8 cellular contexts compared by ENCODE assay signal in genomic region chr19:57487477-57488298, GRCh38. TPM values are rescaled to one million over a fixed set of nuclear protein-coding genes. Genes with fewer than 3 reads are reported as not detected.
DNase-seq lines count a peak whose midpoint lies in the region; ATAC-seq, FAIRE-seq and TF ChIP-seq lines count a peak whose summit lies in the region.
"Not testable (repeated sequence)": the region's sequence is repeated elsewhere in the genome, so short reads cannot be mapped to it uniquely, and the experiment has no call there.

TSS of gene ZNF419 (plus strand) at chr19:57487750. CDS start at chr19:57487951, 201 bp downstream.

- H3K9me3 ChIP-seq in DOHH2 (ENCODE audit: control insufficient read depth, insufficient read depth, low read length): peaks cover 43% of the 10 kb centered on the region
- peaks cover 32% of the 10 kb centered on the region for H3K9me3 ChIP-seq in Karpas-422 (ENCODE audit: low read length)

- H3K27me3 Mint-ChIP-seq in activated T-helper 1 cell treated with anti-CD3 and anti-CD28 coated beads, Interleukin-12 subunit alpha, Interleukin-12 subunit beta, Interleukin-2, Interleukin-4 antibody, amounts not matched to agents 30 ng/mL and 10 ng/mL and 1 ng/mL, durations not matched to agents 14 hours and 24 hours and 36 hours (ENCODE audit: insufficient read depth); naive thymus-derived CD8-positive, alpha-beta T cell; stimulated activated memory B cell treated with anti-CD40 and anti-IgM and Interleukin-4, amounts not matched to agents 10 μg/mL and 1 μg/mL and 100 μg/mL, for 72 hours: not testable (repeated sequence)

- not testable (repeated sequence) for H3F3A ChIP-seq in DOHH2 (ENCODE audit: control insufficient read depth, insufficient read depth)

- H3K79me2 ChIP-seq in DOHH2 (ENCODE audit: control insufficient read depth, low read length); Karpas-422 (ENCODE audit: low read length): not testable (repeated sequence)

- peaks cover 48% of the 10 kb centered on the region for H3K9me3 Mint-ChIP-seq in activated T-helper 1 cell treated with anti-CD3 and anti-CD28 coated beads, Interleukin-12 subunit alpha, Interleukin-12 subunit beta, Interleukin-2, Interleukin-4 antibody, amounts not matched to agents 30 ng/mL and 10 ng/mL and 1 ng/mL, durations not matched to agents 14 hours and 24 hours and 36 hours
- peaks cover 0 to 55% (median 39%) of the 10 kb centered on the region in 9 donors for H3K9me3 Mint-ChIP-seq in naive thymus-derived CD8-positive, alpha-beta T cell
- H3K9me3 Mint-ChIP-seq in stimulated activated memory B cell treated with anti-CD40 and anti-IgM and Interleukin-4, amounts not matched to agents 10 μg/mL and 1 μg/mL and 100 μg/mL, for 72 hours: peaks cover 22% of the 10 kb centered on the region

- DNase-seq in Karpas-422 (peak; percentile 93), RCC 7860 (ENCODE audit: low spot score) (peak; percentile 61), fibroblast of mammary gland (ENCODE audit: low read depth) (peak; percentile 83)
- peak; percentile 89 for DNase-seq in activated T-helper 1 cell treated with anti-CD3 and anti-CD28 coated beads, Interleukin-12 subunit alpha, Interleukin-12 subunit beta, Interleukin-2, Interleukin-4 antibody, amounts not matched to agents 30 ng/mL and 10 ng/mL and 1 ng/mL, durations not matched to agents 14 hours and 24 hours and 36 hours (ENCODE audit: low spot score)
- DNase-seq in naive thymus-derived CD8-positive, alpha-beta T cell: peak; percentile 87 to 98 (median 94)

- H3K4me1 ChIP-seq in DOHH2 (ENCODE audit: control insufficient read depth, low read length); Karpas-422 (ENCODE audit: low read length): not testable (repeated sequence)

- intact Hi-C loops in activated T-helper 1 cell treated with anti-CD3 and anti-CD28 coated beads, Interleukin-12 subunit alpha, Interleukin-12 subunit beta, Interleukin-2, Interleukin-4 antibody, amounts not matched to agents 30 ng/mL and 10 ng/mL and 1 ng/mL, durations not matched to agents 14 hours and 24 hours and 36 hours (cut with micrococcal nuclease): loop anchor here (1.0 to 5.0 kb wide), 11 partner anchors 10 to 695 kb away; partner anchors contain the start of genes TRAPPC2B, ZNF17, ZNF211 and ZNF264

- POLR2A ChIA-PET in naive thymus-derived CD8-positive, alpha-beta T cell (lab: Charles Lee): interaction anchor here (0.6 to 1.1 kb wide), 8 partner anchors 10 to 296 kb away, joined by 3 to 6 read pairs (median 4); partner anchors contain the start of genes ZNF154, ZNF211, ZNF264 and ZNF772

- FAIRE-seq in RCC 7860 (lab: Jason Lieb, UNC): peak; percentile 70

- H4K20me1 ChIP-seq in DOHH2 (ENCODE audit: control insufficient read depth, insufficient read depth, low read depth, low read length); Karpas-422 (ENCODE audit: insufficient read depth, low read depth, low read length): not testable (repeated sequence)

- peak within 1 kb of the TSS; percentile 59 for H3K27ac Mint-ChIP-seq in activated T-helper 1 cell treated with anti-CD3 and anti-CD28 coated beads, Interleukin-12 subunit alpha, Interleukin-12 subunit beta, Interleukin-2, Interleukin-4 antibody, amounts not matched to agents 30 ng/mL and 10 ng/mL and 1 ng/mL, durations not matched to agents 14 hours and 24 hours and 36 hours
- H3K27ac Mint-ChIP-seq in naive thymus-derived CD8-positive, alpha-beta T cell: peak within 1 kb of the TSS; percentile 65 to 95 (median 84)
- peak within 1 kb of the TSS; percentile 57 for H3K27ac Mint-ChIP-seq in stimulated activated memory B cell treated with anti-CD40 and anti-IgM and Interleukin-4, amounts not matched to agents 10 μg/mL and 1 μg/mL and 100 μg/mL, for 72 hours

- peak within 1 kb of the TSS; percentile 87; the same call in 1 of the 2 replicates for H2AFZ ChIP-seq in Karpas-422 (ENCODE audit: low read length)

- H3K27me3 ChIP-seq in DOHH2 (ENCODE audit: control insufficient read depth, low read length); Karpas-422 (ENCODE audit: low read length): not testable (repeated sequence)

- H3K4me3 ChIP-seq in DOHH2 (ENCODE audit: low read length) (peak within 1 kb of the TSS; percentile 73), Karpas-422 (ENCODE audit: low read length) (peak within 1 kb of the TSS; percentile 74), fibroblast of mammary gland (ENCODE audit: control insufficient read depth, low read depth, low read length) (peak within 1 kb of the TSS; percentile 87)

- H3K27ac ChIP-seq in DOHH2 (ENCODE audit: low read depth, low read length); Karpas-422 (ENCODE audit: low read length): not testable (repeated sequence)

- peak; percentile 86 for ATAC-seq in GM21825 (IDR thresholded peaks at IDR 0.05; ENCODE audit: unreplicated experiment)
- peak; percentile 97 for ATAC-seq in naive thymus-derived CD8-positive, alpha-beta T cell
- ATAC-seq in stimulated activated memory B cell treated with anti-CD40 and anti-IgM and Interleukin-4, amounts not matched to agents 10 μg/mL and 1 μg/mL and 100 μg/mL, for 72 hours: peak; percentile 99

- peaks cover 27% of the 10 kb centered on the region for H3K36me3 Mint-ChIP-seq in activated T-helper 1 cell treated with anti-CD3 and anti-CD28 coated beads, Interleukin-12 subunit alpha, Interleukin-12 subunit beta, Interleukin-2, Interleukin-4 antibody, amounts not matched to agents 30 ng/mL and 10 ng/mL and 1 ng/mL, durations not matched to agents 14 hours and 24 hours and 36 hours (ENCODE audit: low read depth)
- peaks cover 38 to 48% (median 41%) of the 10 kb centered on the region in 3 donors for H3K36me3 Mint-ChIP-seq in naive thymus-derived CD8-positive, alpha-beta T cell
- peaks cover 35% of the 10 kb centered on the region for H3K36me3 Mint-ChIP-seq in stimulated activated memory B cell treated with anti-CD40 and anti-IgM and Interleukin-4, amounts not matched to agents 10 μg/mL and 1 μg/mL and 100 μg/mL, for 72 hours

- H3K9me2 ChIP-seq in DOHH2 (replicated peaks; ENCODE audit: control insufficient read depth, low read length); Karpas-422 (replicated peaks; ENCODE audit: insufficient read depth, low read length): not testable (repeated sequence)

- peaks cover 16% of the 10 kb centered on the region for H3K4me1 Mint-ChIP-seq in activated T-helper 1 cell treated with anti-CD3 and anti-CD28 coated beads, Interleukin-12 subunit alpha, Interleukin-12 subunit beta, Interleukin-2, Interleukin-4 antibody, amounts not matched to agents 30 ng/mL and 10 ng/mL and 1 ng/mL, durations not matched to agents 14 hours and 24 hours and 36 hours (ENCODE audit: low read depth)
- peaks cover 16 to 21% (median 18%) of the 10 kb centered on the region in 4 donors for H3K4me1 Mint-ChIP-seq in naive thymus-derived CD8-positive, alpha-beta T cell
- H3K4me1 Mint-ChIP-seq in stimulated activated memory B cell treated with anti-CD40 and anti-IgM and Interleukin-4, amounts not matched to agents 10 μg/mL and 1 μg/mL and 100 μg/mL, for 72 hours: peaks cover 17% of the 10 kb centered on the region

- peak within 1 kb of the TSS; percentile 73 for H3K9ac ChIP-seq in Karpas-422 (ENCODE audit: low read length)

- H3K4me2 ChIP-seq in DOHH2 (ENCODE audit: low read length): peak within 1 kb of the TSS; percentile 64
- H3K4me2 ChIP-seq in Karpas-422 (ENCODE audit: low read depth, low read length, poor library complexity, severe bottlenecking): peak within 1 kb of the TSS; percentile 66

- peak within 1 kb of the TSS; percentile 76 for H3K4me3 Mint-ChIP-seq in activated T-helper 1 cell treated with anti-CD3 and anti-CD28 coated beads, Interleukin-12 subunit alpha, Interleukin-12 subunit beta, Interleukin-2, Interleukin-4 antibody, amounts not matched to agents 30 ng/mL and 10 ng/mL and 1 ng/mL, durations not matched to agents 14 hours and 24 hours and 36 hours
- peak within 1 kb of the TSS; percentile 61 to 89 (median 84) for H3K4me3 Mint-ChIP-seq in naive thymus-derived CD8-positive, alpha-beta T cell
- H3K4me3 Mint-ChIP-seq in stimulated activated memory B cell treated with anti-CD40 and anti-IgM and Interleukin-4, amounts not matched to agents 10 μg/mL and 1 μg/mL and 100 μg/mL, for 72 hours: peak within 1 kb of the TSS; percentile 73

- not testable (repeated sequence) for TF ChIP-seq CTCF in DOHH2 (IDR thresholded peaks at IDR 0.05; ENCODE audit: low read depth, low read length, poor library complexity, severe bottlenecking); fibroblast of mammary gland (conservative IDR thresholded peaks at IDR 0.05; ENCODE audit: control insufficient read depth, insufficient read depth, low read depth, low read length)

- H3K36me3 ChIP-seq in DOHH2 (ENCODE audit: control insufficient read depth, low read length): not testable (repeated sequence)
- peaks cover 14% of the 10 kb centered on the region for H3K36me3 ChIP-seq in Karpas-422 (ENCODE audit: insufficient read depth, low read length)

RNA-seq across cellular contexts. Expression of gene ZNF419, which starts in this region (rescaled TPM):
- 4.2 and 5.1 TPM in 2 replicates for total RNA-seq in Karpas-422 (2014; rRNA removed; shearing (Covaris generic); ENCODE audit: low replicate concordance)
- 3.7 and 5.1 TPM in 2 replicates for total RNA-seq in activated T-helper 1 cell treated with anti-CD3 and anti-CD28 coated beads, Interleukin-12 subunit alpha, Interleukin-12 subunit beta, Interleukin-2, Interleukin-4 antibody, amounts not matched to agents 30 ng/mL and 10 ng/mL and 1 ng/mL, durations not matched to agents 14 hours and 24 hours and 36 hours
- 10 to 100 TPM; 29.2 to 31.2 TPM for total RNA-seq in naive thymus-derived CD8-positive, alpha-beta T cell
- 10 to 100 TPM in 1 of 3 donors, 1 to 10 TPM in 2; 5.6 to 12.3 (median 5.8) TPM for polyA plus RNA-seq in naive thymus-derived CD8-positive, alpha-beta T cell
